ENCODE assay signal across 1 cellular context in the genomic region with DNA sequence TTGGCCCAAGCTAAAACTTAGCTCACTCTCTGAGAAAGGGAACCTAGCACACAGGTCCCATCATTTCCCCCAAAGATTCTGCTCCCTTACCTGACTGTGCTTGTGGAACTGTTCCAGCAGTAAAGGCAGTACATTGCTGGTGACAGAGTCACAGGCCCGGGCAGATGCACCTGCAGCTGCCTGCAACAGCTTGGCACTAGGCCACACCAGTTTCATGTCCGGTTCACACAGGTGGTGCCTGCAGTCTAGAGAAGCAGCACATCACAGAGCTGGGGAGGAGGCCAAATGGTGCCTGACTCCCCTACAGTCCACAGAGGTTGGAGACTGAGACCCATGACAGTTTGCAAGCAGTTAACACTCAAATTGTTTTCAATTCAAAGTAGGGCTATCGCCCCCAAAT.
TF ChIP-seq lines count a peak whose summit lies in the region.

No MANE protein-coding gene starts in this region.

TF ChIP-seq in GM12878, 131 proteins besides CTCF, POLR2A, EP300 and RAD21:
- TF ChIP-seq, protein P1, sequence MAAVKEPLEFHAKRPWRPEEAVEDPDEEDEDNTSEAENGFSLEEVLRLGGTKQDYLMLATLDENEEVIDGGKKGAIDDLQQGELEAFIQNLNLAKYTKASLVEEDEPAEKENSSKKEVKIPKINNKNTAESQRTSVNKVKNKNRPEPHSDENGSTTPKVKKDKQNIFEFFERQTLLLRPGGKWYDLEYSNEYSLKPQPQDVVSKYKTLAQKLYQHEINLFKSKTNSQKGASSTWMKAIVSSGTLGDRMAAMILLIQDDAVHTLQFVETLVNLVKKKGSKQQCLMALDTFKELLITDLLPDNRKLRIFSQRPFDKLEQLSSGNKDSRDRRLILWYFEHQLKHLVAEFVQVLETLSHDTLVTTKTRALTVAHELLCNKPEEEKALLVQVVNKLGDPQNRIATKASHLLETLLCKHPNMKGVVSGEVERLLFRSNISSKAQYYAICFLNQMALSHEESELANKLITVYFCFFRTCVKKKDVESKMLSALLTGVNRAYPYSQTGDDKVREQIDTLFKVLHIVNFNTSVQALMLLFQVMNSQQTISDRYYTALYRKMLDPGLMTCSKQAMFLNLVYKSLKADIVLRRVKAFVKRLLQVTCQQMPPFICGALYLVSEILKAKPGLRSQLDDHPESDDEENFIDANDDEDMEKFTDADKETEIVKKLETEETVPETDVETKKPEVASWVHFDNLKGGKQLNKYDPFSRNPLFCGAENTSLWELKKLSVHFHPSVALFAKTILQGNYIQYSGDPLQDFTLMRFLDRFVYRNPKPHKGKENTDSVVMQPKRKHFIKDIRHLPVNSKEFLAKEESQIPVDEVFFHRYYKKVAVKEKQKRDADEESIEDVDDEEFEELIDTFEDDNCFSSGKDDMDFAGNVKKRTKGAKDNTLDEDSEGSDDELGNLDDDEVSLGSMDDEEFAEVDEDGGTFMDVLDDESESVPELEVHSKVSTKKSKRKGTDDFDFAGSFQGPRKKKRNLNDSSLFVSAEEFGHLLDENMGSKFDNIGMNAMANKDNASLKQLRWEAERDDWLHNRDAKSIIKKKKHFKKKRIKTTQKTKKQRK (IDR thresholded peaks at IDR 0.05; ENCODE audit: low read depth, low read length), result no peak
- no peak for TF ChIP-seq DPF2 (IDR thresholded peaks at IDR 0.05)
- TF ChIP-seq SREBF1 (IDR thresholded peaks at IDR 0.05; ENCODE audit: low read length), result no peak
- no peak for TF ChIP-seq POLR2AphosphoS2 (IDR thresholded peaks at IDR 0.05; ENCODE audit: low read depth, low read length)
- TF ChIP-seq, protein P2, sequence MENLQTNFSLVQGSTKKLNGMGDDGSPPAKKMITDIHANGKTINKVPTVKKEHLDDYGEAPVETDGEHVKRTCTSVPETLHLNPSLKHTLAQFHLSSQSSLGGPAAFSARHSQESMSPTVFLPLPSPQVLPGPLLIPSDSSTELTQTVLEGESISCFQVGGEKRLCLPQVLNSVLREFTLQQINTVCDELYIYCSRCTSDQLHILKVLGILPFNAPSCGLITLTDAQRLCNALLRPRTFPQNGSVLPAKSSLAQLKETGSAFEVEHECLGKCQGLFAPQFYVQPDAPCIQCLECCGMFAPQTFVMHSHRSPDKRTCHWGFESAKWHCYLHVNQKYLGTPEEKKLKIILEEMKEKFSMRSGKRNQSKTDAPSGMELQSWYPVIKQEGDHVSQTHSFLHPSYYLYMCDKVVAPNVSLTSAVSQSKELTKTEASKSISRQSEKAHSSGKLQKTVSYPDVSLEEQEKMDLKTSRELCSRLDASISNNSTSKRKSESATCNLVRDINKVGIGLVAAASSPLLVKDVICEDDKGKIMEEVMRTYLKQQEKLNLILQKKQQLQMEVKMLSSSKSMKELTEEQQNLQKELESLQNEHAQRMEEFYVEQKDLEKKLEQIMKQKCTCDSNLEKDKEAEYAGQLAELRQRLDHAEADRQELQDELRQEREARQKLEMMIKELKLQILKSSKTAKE (IDR thresholded peaks at IDR 0.05; ENCODE audit: low read depth, poor library complexity, severe bottlenecking), result no peak
- no peak for TF ChIP-seq SIX5 (IDR thresholded peaks at IDR 0.05; ENCODE audit: low read depth, low read length, severe bottlenecking)
- TF ChIP-seq ZZZ3 (IDR thresholded peaks at IDR 0.05; ENCODE audit: control insufficient read depth, insufficient read length, low read depth), result no peak
- no peak for TF ChIP-seq SPI1 (IDR thresholded peaks at IDR 0.05; ENCODE audit: borderline replicate concordance, insufficient read depth, low read depth, low read length)
- TF ChIP-seq CHD1 (IDR thresholded peaks at IDR 0.05; ENCODE audit: low read depth, low read length), result no peak
- no peak for TF ChIP-seq MEF2A (IDR thresholded peaks at IDR 0.05; ENCODE audit: insufficient read depth, low read depth, low read length)
- TF ChIP-seq ZSCAN29 (IDR thresholded peaks at IDR 0.05), result no peak
TF ChIP-seq in GM12878: peak in this region for 0.
